ENCODE assay signal across 8 cellular contexts in genomic region chrX:55908685-55909212, GRCh38.
DNase-seq lines count a peak whose midpoint lies in the region; ATAC-seq and TF ChIP-seq lines count a peak whose summit lies in the region.

No MANE protein-coding gene starts in this region.

- no peaks in the 10 kb centered on the region for H3K4me1 Mint-ChIP-seq in MCF 10A (ENCODE audit: insufficient read depth, unreplicated experiment)

- peak; percentile 46 for ATAC-seq in HG02571 (IDR thresholded peaks at IDR 0.05; ENCODE audit: unreplicated experiment)

- TF ChIP-seq CTCF in MCF 10A (IDR thresholded peaks at IDR 0.05; ENCODE audit: unreplicated experiment) (no peak), spleen (IDR thresholded peaks at IDR 0.05 in 8 of 11, conservative IDR thresholded peaks at IDR 0.05 in 3 of 11) (no peak), WERI-Rb-1 (IDR thresholded peaks at IDR 0.05; ENCODE audit: low read depth, low read length) (no peak)

- H3K9me3 Mint-ChIP-seq in MCF 10A (ENCODE audit: unreplicated experiment) = no peaks in the 10 kb centered on the region

- POLR2A ChIA-PET in MCF 10A (lab: Yijun Ruan, JAX) = interaction anchor here (0.6 kb wide), 1 partner anchor 324 kb away, joined by 5 read pairs; no protein-coding TSS in a partner anchor

- no peaks in the 10 kb centered on the region for H3K36me3 Mint-ChIP-seq in MCF 10A (ENCODE audit: insufficient read depth, unreplicated experiment)

- 0 to 34% (median 1%) methylated on average over 13 to 18 of the region's 18 CpGs for WGBS in spleen, 5 donors

- H3K27me3 ChIP-seq in spleen (replicated peaks in 1 of 7) = no peaks in the 10 kb centered on the region
- peaks cover 32% of the 10 kb centered on the region for H3K27me3 ChIP-seq in WERI-Rb-1 (ENCODE audit: insufficient read depth, low read depth, severe bottlenecking)

- H3K4me3 ChIP-seq in spleen (peak overlapping the region; percentile 40 to 74 (median 57)), WERI-Rb-1 (ENCODE audit: low read depth, low read length) (no peak overlapping the region)

- intact Hi-C loops in MCF 10A (cut with micrococcal nuclease) (no loop called here), spleen (cut with DNase I; ENCODE audit: low total_unique reads) (no loop called here)

- no TSS peak for BruUV-seq in MCF 10A (replicated peaks; lab: Mats Ljungman, UMichigan)

- TF ChIP-seq POLR2A in spleen (IDR thresholded peaks at IDR 0.05) = no peak

- H3K4me3 Mint-ChIP-seq in MCF 10A (ENCODE audit: unreplicated experiment) = peak overlapping the region; percentile 55

- H3K27ac Mint-ChIP-seq in MCF 10A (ENCODE audit: low read depth, unreplicated experiment) = peak overlapping the region; percentile 2

- CTCF ChIA-PET in MCF 10A (lab: Yijun Ruan, JAX) = interaction anchor here (0.6 to 1.6 kb wide), 7 partner anchors 14 to 819 kb away, joined by 3 to 6 read pairs (median 3); no protein-coding TSS in a partner anchor

- peaks cover 44% of the 10 kb centered on the region for H3K27me3 Mint-ChIP-seq in MCF 10A (ENCODE audit: insufficient read depth, unreplicated experiment)

- DNase-seq in NCI-H1105 treated with DMSO at 0.1 percent for 48 hours (lab: John Stamatoyannopoulos, UW) (peak; percentile 40), NCI-H1105 (lab: John Stamatoyannopoulos, UW) (no peak), NOMO-1 treated with DMSO at 0.1 percent for 48 hours (lab: John Stamatoyannopoulos, UW; ENCODE audit: unreplicated experiment) (peak; percentile 19), MCF 10A (ENCODE audit: unreplicated experiment) (peak; percentile 10), iris pigment epithelial cell (ENCODE audit: low read depth) (peak; percentile 5), spleen (peak; percentile 72), WERI-Rb-1 (no peak)

- H3K27ac ChIP-seq in spleen (peak overlapping the region; percentile 35 to 83 (median 71)), WERI-Rb-1 (no peak overlapping the region)

- no peaks in the 10 kb centered on the region for H3K36me3 ChIP-seq in spleen
- H3K36me3 ChIP-seq in WERI-Rb-1 = no peaks in the 10 kb centered on the region

- H3K9me3 ChIP-seq in spleen = no peaks in the 10 kb centered on the region
- H3K9me3 ChIP-seq in WERI-Rb-1 (ENCODE audit: severe bottlenecking) = no peaks in the 10 kb centered on the region

- peaks cover 0 to 4% (median 0%) of the 10 kb centered on the region in 6 donors for H3K4me1 ChIP-seq in spleen

Comparison
In these comparisons a context has a peak if more than half of its experiments do, and no peak if none do; other contexts are left out.
1. DNase-seq: peak in NCI-H1105 treated with DMSO at 0.1 percent for 48 hours (single experiment), NOMO-1 treated with DMSO at 0.1 percent for 48 hours (single experiment), MCF 10A (single experiment), iris pigment epithelial cell (single experiment) and spleen (single experiment); none in NCI-H1105 (single experiment) and WERI-Rb-1 (single experiment).